8 cellular contexts compared by ENCODE assay signal in the genomic region with DNA sequence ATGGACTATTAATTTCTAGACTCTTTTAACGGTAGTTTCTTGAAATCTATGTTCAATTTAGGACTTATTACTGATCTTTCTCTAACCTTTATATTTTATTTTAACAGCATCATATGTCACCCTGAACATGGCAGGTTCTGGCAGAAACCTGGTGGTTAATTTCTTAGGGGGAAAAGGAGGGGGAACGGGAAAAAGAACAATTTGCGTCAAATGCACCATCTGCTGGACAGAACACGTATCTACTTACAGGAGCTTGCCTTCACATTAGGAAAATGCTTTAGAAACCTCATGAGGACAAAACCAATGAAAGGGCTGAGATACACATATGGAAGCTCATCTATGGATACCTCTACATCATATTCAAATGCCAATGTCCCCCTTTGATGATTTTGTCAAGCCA.
DNase-seq lines count a peak whose midpoint lies in the region; ATAC-seq and TF ChIP-seq lines count a peak whose summit lies in the region.

No MANE protein-coding gene starts in this region.

- H3K4me1 ChIP-seq in transverse colon (no peaks in the 10 kb centered on the region), uterus (no peaks in the 10 kb centered on the region)

- TF ChIP-seq POLR2A in transverse colon (IDR thresholded peaks at IDR 0.05), result no peak
- no peak for TF ChIP-seq POLR2A in uterus (IDR thresholded peaks at IDR 0.05)

- intact Hi-C loops in transverse colon (cut with DNase I; ENCODE audit: low total_unique reads) (no loop called here), uterus (cut with DNase I; ENCODE audit: low total_unique reads) (no loop called here)

- no peak overlapping the region for H3K27ac ChIP-seq in transverse colon
- H3K27ac ChIP-seq in uterus, result no peak overlapping the region

- DNase-seq in GM03348 (ENCODE audit: low spot score) (peak; percentile 6), SK-MEL-5 (ENCODE audit: low read depth, low spot score) (peak; percentile 72), iPS DF 4.7 (ENCODE audit: extremely low read depth, low spot score) (peak; percentile 51), transverse colon (no peak), HK-2 (ENCODE audit: unreplicated experiment) (no peak), uterus (no peak)
- no peak for DNase-seq in activated CD4-positive, CD25-positive, alpha-beta regulatory T cell treated with anti-CD3 and anti-CD28 coated beads, Interleukin-2, amount 50 U/mL, for 72 hours

- no peak for TF ChIP-seq EP300 in transverse colon (IDR thresholded peaks at IDR 0.05; ENCODE audit: low read depth)

- H3K27me3 ChIP-seq in transverse colon (no peaks in the 10 kb centered on the region), uterus (no peaks in the 10 kb centered on the region)

- ATAC-seq in HG03159 (IDR thresholded peaks at IDR 0.05; ENCODE audit: unreplicated experiment), result peak; percentile 66

- H3K4me3 ChIP-seq in transverse colon (no peak overlapping the region), uterus (no peak overlapping the region)

- TF ChIP-seq CTCF in transverse colon (IDR thresholded peaks at IDR 0.05), result peak in 2 of 5 experiments; percentile 11 to 22
- peak in 1 of 4 experiments; percentile 29 for TF ChIP-seq CTCF in uterus (IDR thresholded peaks at IDR 0.05)

- H3K9me3 ChIP-seq in transverse colon, result no peaks in the 10 kb centered on the region
- no peaks in the 10 kb centered on the region for H3K9me3 ChIP-seq in uterus

- 32 to 35% methylated on average over 3 to 4 of the region's 4 CpGs for WGBS in transverse colon (ENCODE audit: low coverage in 1 of 2), 2 donors

- H3K36me3 ChIP-seq in transverse colon (no peaks in the 10 kb centered on the region), uterus (no peaks in the 10 kb centered on the region)

- in situ Hi-C loops in SK-MEL-5 (cut with HindIII; ENCODE audit: low pct_unique_long_range_greater_than_20kb, low sequenced_read_pairs), result no loop called here
- in situ Hi-C loops in transverse colon (cut with MboI; ENCODE audit: low pct_ligation_motif_present in 1 of 4, low pct_unique_long_range_greater_than_20kb in 1 of 4, low sequenced_read_pairs in 3 of 4), result no loop called here

Comparison
In these comparisons a context has a peak if more than half of its experiments do, and no peak if none do; other contexts are left out.
1. DNase-seq: peak in GM03348 (single experiment), SK-MEL-5 (single experiment) and iPS DF 4.7 (single experiment); none in transverse colon (single experiment), HK-2 (single experiment), activated CD4-positive, CD25-positive, alpha-beta regulatory T cell treated with anti-CD3 and anti-CD28 coated beads, Interleukin-2, amount 50 U/mL, for 72 hours (single experiment) and uterus (0 of 2).